Comparison of ENCODE assay signal across 20 cellular contexts in the genomic region with DNA sequence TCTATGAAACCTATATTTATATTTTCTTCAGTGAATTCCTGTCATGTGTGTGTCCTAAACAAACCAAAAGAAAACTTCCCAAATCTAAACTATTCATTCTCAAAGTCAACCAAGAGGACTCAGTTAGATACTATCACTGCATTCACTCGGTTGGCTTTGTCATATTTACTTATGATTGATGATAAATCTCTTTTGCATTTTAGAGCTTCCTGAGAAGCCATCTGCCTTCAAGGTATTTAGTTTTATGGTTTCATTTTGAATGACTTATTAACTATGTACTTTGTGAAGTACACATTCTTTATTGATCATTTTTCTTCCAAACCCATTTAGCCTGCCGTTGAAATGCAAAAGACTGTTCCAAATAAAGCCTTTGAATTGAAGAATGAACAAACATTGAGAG. TPM values are rescaled to one million over a fixed set of nuclear protein-coding genes. Genes with fewer than 3 reads are reported as not detected.
A peak's percentile ranks its signal among the peaks of the same experiment; 100 is the strongest.
DNase-seq lines count a peak whose midpoint lies in the region; ATAC-seq, FAIRE-seq and TF ChIP-seq lines count a peak whose summit lies in the region.
"Had no signal": no experiment of that assay in that cellular context is flagged by ENCODE, and none has a peak within 500 bp of the region (broad histone marks: within the 10 kb centered on the region; RNA-seq: fewer than 3 reads in every experiment).

No MANE protein-coding gene starts in this region.

- intact Hi-C loops in PC-3 (cut with micrococcal nuclease) = no loop called here

- H3K9ac ChIP-seq in PC-3 (ENCODE audit: low read length) = no peak overlapping the region
- H3K9ac ChIP-seq: BLaER1 had no signal

- no peaks in the 10 kb centered on the region for H3K9me3 ChIP-seq in PC-3 (ENCODE audit: low read length)
- no peaks in the 10 kb centered on the region for H3K9me3 ChIP-seq in HAP-1
- H3K9me3 ChIP-seq: BLaER1, Caco-2 had no signal

- no peak for TF ChIP-seq POLR2A in H54 (IDR thresholded peaks at IDR 0.05; ENCODE audit: low read depth, low read length)

- H3K27ac ChIP-seq in ACC112 (ENCODE audit: low read depth, low read length) (no peak overlapping the region), PC-3 (ENCODE audit: low read length) (peak overlapping the region; percentile 20; the same call in 1 of the 2 replicates)
- H3K27ac ChIP-seq: BLaER1, C4-2B had no signal

- H2AFZ ChIP-seq in ACC112 (ENCODE audit: low read length, unreplicated experiment) (peak overlapping the region; percentile 14), PC-3 (ENCODE audit: low read length) (peak overlapping the region; percentile 63; the same call in 1 of the 2 replicates)

- BruUV-seq in PC-3 (replicated peaks; lab: Mats Ljungman, UMichigan) = no TSS peak

- FAIRE-seq in H54 (lab: Jason Lieb, UNC) = no peak
- FAIRE-seq: GM12892 had no signal

- no peaks in the 10 kb centered on the region for H3K9me2 ChIP-seq in PC-3 (replicated peaks; ENCODE audit: low read length)

- H3K79me2 ChIP-seq in ACC112 (ENCODE audit: control insufficient read depth, insufficient read depth, low read length, unreplicated experiment) (no peaks in the 10 kb centered on the region), PC-3 (ENCODE audit: low read length) (no peaks in the 10 kb centered on the region)

- no peaks in the 10 kb centered on the region for H3F3A ChIP-seq in PC-3 (ENCODE audit: low read length, unreplicated experiment)

- in situ Hi-C loops in HAP-1 (cut with MboI; ENCODE audit: low sequenced_read_pairs) = no loop called here

- CTCF ChIA-PET in PC-3 (lab: Charles Lee) = no interaction called here

- no peaks in the 10 kb centered on the region for H3K27me3 ChIP-seq in ACC112 (ENCODE audit: insufficient read depth, low read length)
- no peaks in the 10 kb centered on the region for H3K27me3 ChIP-seq in PC-3 (ENCODE audit: low read length)
- H3K27me3 ChIP-seq in HAP-1 (ENCODE audit: low read depth) = no peaks in the 10 kb centered on the region
- H3K27me3 ChIP-seq: BLaER1 had no signal

- peak; percentile 96 for ATAC-seq in PC-3
- ATAC-seq: CD8-positive, alpha-beta T cell; HCT116 had no signal

- no peak for TF ChIP-seq CTCF in PC-3 (conservative IDR thresholded peaks at IDR 0.05; ENCODE audit: low read depth, low read length)

- H3K4me1 ChIP-seq in ACC112 (ENCODE audit: control insufficient read depth, insufficient read depth, low read length, unreplicated experiment) = no peaks in the 10 kb centered on the region
- peaks cover 16% of the 10 kb centered on the region for H3K4me1 ChIP-seq in PC-3 (ENCODE audit: insufficient read depth, low read length)
- no peaks in the 10 kb centered on the region; the same call in 1 of the 2 replicates for H3K4me1 ChIP-seq in HAP-1
- H3K4me1 ChIP-seq: BLaER1 had no signal

- DNase-seq in NCI-H526 (lab: John Stamatoyannopoulos, UW) (peak; percentile 52 to 68), PC-3 (peak; percentile 80), H54 (ENCODE audit: insufficient read length, low spot score) (no peak), HAP-1 (ENCODE audit: low spot score in 2 of 2) (no peak), ureter (ENCODE audit: low spot score) (no peak)
- no peak for DNase-seq in effector CD8-positive, alpha-beta T cell (lab: John Stamatoyannopoulos, UW)
- DNase-seq: Caco-2; CD4-positive, CD25-positive, alpha-beta regulatory T cell; CD8-positive, alpha-beta T cell; DMS153; DND-41; GOT3; H7 had no signal

- H3K36me3 ChIP-seq in ACC112 (ENCODE audit: insufficient read depth, low read length) = no peaks in the 10 kb centered on the region
- H3K36me3 ChIP-seq in PC-3 (ENCODE audit: low read depth, low read length) = no peaks in the 10 kb centered on the region
- no peaks in the 10 kb centered on the region; the same call in 1 of the 2 replicates for H3K36me3 ChIP-seq in HAP-1 (replicated peaks)
- H3K36me3 ChIP-seq: BLaER1 had no signal

- H3K4me2 ChIP-seq in PC-3 (ENCODE audit: low read length) = peak overlapping the region; percentile 53
- H3K4me2 ChIP-seq: BLaER1 had no signal

- no peak overlapping the region for H3K4me3 ChIP-seq in ACC112 (ENCODE audit: low read depth, low read length)
- peak overlapping the region; percentile 26; the same call in 1 of the 2 replicates for H3K4me3 ChIP-seq in PC-3 (ENCODE audit: low read length)
- H3K4me3 ChIP-seq in HAP-1 = no peak overlapping the region
- H3K4me3 ChIP-seq: BLaER1 had no signal

- no peaks in the 10 kb centered on the region for H4K20me1 ChIP-seq in PC-3 (ENCODE audit: low read length)
- H4K20me1 ChIP-seq: BLaER1 had no signal

- POLR2A ChIA-PET in PC-3 (lab: Charles Lee; ENCODE audit: unreplicated experiment) = no interaction called here

RNA-seq across cellular contexts. Expression of a gene that starts 36.2 kb away (rescaled TPM):
- total RNA-seq in PC-3 (2014; rRNA removed) (0.35 and 0.51 TPM in 2 replicates), ureter (not detected)
- total RNA-seq: A673; B cell; CD4-positive, CD25-positive, alpha-beta regulatory T cell; CD8-positive, alpha-beta T cell; H7 had no signal

Comparison
In these comparisons a context has a peak if more than half of its experiments do, and no peak if none do; other contexts are left out.
1. DNase-seq: peak in NCI-H526 (2 of 2) and PC-3 (single experiment); none in effector CD8-positive, alpha-beta T cell (single experiment), H54 (single experiment), HAP-1 (0 of 2) and ureter (single experiment).